19 cellular contexts compared by ENCODE assay signal in the genomic region with DNA sequence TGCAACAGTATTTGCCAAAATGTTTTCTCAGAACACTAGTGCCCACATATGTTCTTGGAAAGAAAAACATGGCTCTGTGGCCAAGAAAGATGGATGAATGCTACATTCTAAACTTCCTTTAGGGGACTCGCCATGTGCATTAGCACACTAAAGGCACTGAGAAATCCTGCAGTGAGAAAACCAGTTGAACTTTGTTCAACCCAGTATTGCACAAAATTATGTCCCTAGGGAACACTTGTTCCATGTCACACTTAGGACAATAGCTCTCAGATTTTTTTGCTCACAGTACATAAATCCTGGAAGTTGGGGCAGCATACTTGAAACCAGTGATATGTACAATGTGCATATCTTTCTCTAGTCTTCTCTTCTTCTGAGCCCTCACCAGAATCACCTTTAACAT.
A peak's percentile ranks its signal among the peaks of the same experiment; 100 is the strongest.
DNase-seq lines count a peak whose midpoint lies in the region; ATAC-seq, FAIRE-seq and TF ChIP-seq lines count a peak whose summit lies in the region.
"Had no signal": no experiment of that assay in that cellular context is flagged by ENCODE, and none has a peak within 500 bp of the region (broad histone marks: within the 10 kb centered on the region; RNA-seq: fewer than 3 reads in every experiment).

No MANE protein-coding gene starts in this region.

- H3K4me3 ChIP-seq in GM23338: no peak overlapping the region
- H3K4me3 ChIP-seq in H7 (ENCODE audit: insufficient read depth, low read depth, low read length): no peak overlapping the region

- intact Hi-C loops in Calu3 (cut with micrococcal nuclease; ENCODE audit: unreplicated experiment): no loop called here

- H3K4me3 Mint-ChIP-seq in activated T-cell treated with anti-CD3 and anti-CD28 coated beads, Interleukin-2, amount 50 U/mL, for 72 hours: peak overlapping the region in 1 of 2 donors; percentile 36
- H3K4me3 Mint-ChIP-seq in GM23338: no peak overlapping the region
- H3K4me3 Mint-ChIP-seq in Calu3 (ENCODE audit: low read depth, unreplicated experiment): no peak overlapping the region
- H3K4me3 Mint-ChIP-seq: CD4-positive, alpha-beta memory T cell had no signal

- no peaks in the 10 kb centered on the region for H3F3A ChIP-seq in GM23338 (replicated peaks; ENCODE audit: low read depth)

- no peak for TF ChIP-seq CTCF in GM23338 (conservative IDR thresholded peaks at IDR 0.05; ENCODE audit: low read depth in 2 of 2)
- TF ChIP-seq CTCF in Calu3 (IDR thresholded peaks at IDR 0.05; ENCODE audit: unreplicated experiment): no peak

- no peak overlapping the region for H3K27ac ChIP-seq in GM23338 (ENCODE audit: low read depth)
- H3K27ac ChIP-seq in substantia nigra (ENCODE audit: low read depth, low read length, poor library complexity, severe bottlenecking): no peak overlapping the region

- H3K9me3 Mint-ChIP-seq in activated T-cell treated with anti-CD3 and anti-CD28 coated beads, Interleukin-2, amount 50 U/mL, for 72 hours: no peaks in the 10 kb centered on the region
- H3K9me3 Mint-ChIP-seq in GM23338 (no peaks in the 10 kb centered on the region; the same call in 2 of the 3 replicates), Calu3 (ENCODE audit: low read depth, unreplicated experiment) (no peaks in the 10 kb centered on the region)

- FAIRE-seq in GM12891 (lab: Jason Lieb, UNC): no peak
- FAIRE-seq: G401.6 had no signal

- H3K36me3 ChIP-seq in GM23338 (ENCODE audit: insufficient read depth) (no peaks in the 10 kb centered on the region), H7 (replicated peaks; ENCODE audit: control insufficient read depth, insufficient read depth, low read length) (no peaks in the 10 kb centered on the region)

- DNase-seq in activated T-cell treated with anti-CD3 and anti-CD28 coated beads, Interleukin-2, amount 50 U/mL, for 72 hours: no peak
- DNase-seq in activated T-cell treated with anti-CD3 and anti-CD28 coated beads for 4 hours (no peak), GM23338 (ENCODE audit: low spot score) (no peak), substantia nigra (lab: John Stamatoyannopoulos, UW) (no peak), H7 (no peak), Calu3 (no peak), GM12891 (ENCODE audit: insufficient read length, low spot score) (no peak)
- DNase-seq: 8988T; CD4-positive, alpha-beta memory T cell; DND-41; KG1; NCI-H146; NCI-H2081; NCI-H510A treated with DMSO at 0.1 percent for 48 hours; NCI-H82; T-helper 9 cell had no signal

- H3K27ac Mint-ChIP-seq in activated T-cell treated with anti-CD3 and anti-CD28 coated beads, Interleukin-2, amount 50 U/mL, for 72 hours: no peak overlapping the region
- H3K27ac Mint-ChIP-seq in GM23338 (no peak overlapping the region), Calu3 (ENCODE audit: unreplicated experiment) (no peak overlapping the region)
- H3K27ac Mint-ChIP-seq: CD4-positive, alpha-beta memory T cell had no signal

- H3K4me1 Mint-ChIP-seq in activated T-cell treated with anti-CD3 and anti-CD28 coated beads, Interleukin-2, amount 50 U/mL, for 72 hours (ENCODE audit: low read depth): peaks cover 10% of the 10 kb centered on the region
- peaks cover 3% of the 10 kb centered on the region for H3K4me1 Mint-ChIP-seq in GM23338
- H3K4me1 Mint-ChIP-seq in Calu3 (ENCODE audit: low read depth, unreplicated experiment): peaks cover 7% of the 10 kb centered on the region
- H3K4me1 Mint-ChIP-seq: CD4-positive, alpha-beta memory T cell had no signal

- CTCF ChIA-PET in Calu3 (lab: Charles Lee): interaction anchor here (1.7 kb wide), 1 partner anchor 10 kb away, joined by 4 read pairs; no protein-coding TSS in a partner anchor

- peaks cover 46% of the 10 kb centered on the region for H3K27me3 Mint-ChIP-seq in activated T-cell treated with anti-CD3 and anti-CD28 coated beads, Interleukin-2, amount 50 U/mL, for 72 hours (ENCODE audit: low read depth)
- H3K27me3 Mint-ChIP-seq in GM23338 (ENCODE audit: insufficient read depth, low read depth, poor library complexity) (peaks cover 3% of the 10 kb centered on the region), Calu3 (ENCODE audit: unreplicated experiment) (no peaks in the 10 kb centered on the region)

- no peak for TF ChIP-seq POLR2A in GM12891 (IDR thresholded peaks at IDR 0.05; ENCODE audit: low read depth, low read length)

- H4K20me1 ChIP-seq in GM23338 (replicated peaks; ENCODE audit: insufficient read depth): no peaks in the 10 kb centered on the region

- H3K9me2 ChIP-seq in GM23338 (ENCODE audit: insufficient read depth): no peaks in the 10 kb centered on the region

- peak; percentile 23 to 37 for ATAC-seq in activated T-cell treated with anti-CD3 and anti-CD28 coated beads, Interleukin-2, amount 50 U/mL, for 72 hours (replicated peaks in 1 of 2)
- ATAC-seq in GM23338 (no peak), HG03469 (IDR thresholded peaks at IDR 0.05; ENCODE audit: unreplicated experiment) (peak; percentile 19)
- ATAC-seq: HCT116 had no signal

- H3K27me3 ChIP-seq in GM23338 (ENCODE audit: insufficient read depth): no peaks in the 10 kb centered on the region
- H3K27me3 ChIP-seq in H7 (ENCODE audit: control insufficient read depth, insufficient read depth, low read length): no peaks in the 10 kb centered on the region

- H3K4me2 ChIP-seq in GM23338: no peak overlapping the region

- H3K79me2 ChIP-seq in GM23338 (replicated peaks; ENCODE audit: insufficient read depth): no peaks in the 10 kb centered on the region

- no TSS peak for BruUV-seq in Calu3 (replicated peaks; lab: Mats Ljungman, UMichigan)

- 0 out of 2 replicates have a peak overlapping the region, but pooled peaks have one; percentile 59 for H2AFZ ChIP-seq in GM23338

- H3K36me3 Mint-ChIP-seq in activated T-cell treated with anti-CD3 and anti-CD28 coated beads, Interleukin-2, amount 50 U/mL, for 72 hours (ENCODE audit: insufficient read depth in 2 of 2): no peaks in the 10 kb centered on the region
- H3K36me3 Mint-ChIP-seq in GM23338 (ENCODE audit: low read depth): peaks cover 3% of the 10 kb centered on the region; the same call in 1 of the 3 replicates
- H3K36me3 Mint-ChIP-seq in Calu3 (ENCODE audit: insufficient read depth, unreplicated experiment): no peaks in the 10 kb centered on the region
- H3K36me3 Mint-ChIP-seq: CD4-positive, alpha-beta memory T cell had no signal

- H3K4me1 ChIP-seq in GM23338 (ENCODE audit: insufficient read depth): peaks cover 2% of the 10 kb centered on the region; the same call in 1 of the 2 replicates

TF ChIP-seq in GM23338, 12 proteins besides CTCF, POLR2A, EP300 and RAD21 (continues in another document):
- TF ChIP-seq ZNF331 (CRISPR knock-in tag; IDR thresholded peaks at IDR 0.05; ENCODE audit: low read depth) (no peak), NANOG (IDR thresholded peaks at IDR 0.05; ENCODE audit: borderline replicate concordance) (no peak)
- TF ChIP-seq, protein P1, sequence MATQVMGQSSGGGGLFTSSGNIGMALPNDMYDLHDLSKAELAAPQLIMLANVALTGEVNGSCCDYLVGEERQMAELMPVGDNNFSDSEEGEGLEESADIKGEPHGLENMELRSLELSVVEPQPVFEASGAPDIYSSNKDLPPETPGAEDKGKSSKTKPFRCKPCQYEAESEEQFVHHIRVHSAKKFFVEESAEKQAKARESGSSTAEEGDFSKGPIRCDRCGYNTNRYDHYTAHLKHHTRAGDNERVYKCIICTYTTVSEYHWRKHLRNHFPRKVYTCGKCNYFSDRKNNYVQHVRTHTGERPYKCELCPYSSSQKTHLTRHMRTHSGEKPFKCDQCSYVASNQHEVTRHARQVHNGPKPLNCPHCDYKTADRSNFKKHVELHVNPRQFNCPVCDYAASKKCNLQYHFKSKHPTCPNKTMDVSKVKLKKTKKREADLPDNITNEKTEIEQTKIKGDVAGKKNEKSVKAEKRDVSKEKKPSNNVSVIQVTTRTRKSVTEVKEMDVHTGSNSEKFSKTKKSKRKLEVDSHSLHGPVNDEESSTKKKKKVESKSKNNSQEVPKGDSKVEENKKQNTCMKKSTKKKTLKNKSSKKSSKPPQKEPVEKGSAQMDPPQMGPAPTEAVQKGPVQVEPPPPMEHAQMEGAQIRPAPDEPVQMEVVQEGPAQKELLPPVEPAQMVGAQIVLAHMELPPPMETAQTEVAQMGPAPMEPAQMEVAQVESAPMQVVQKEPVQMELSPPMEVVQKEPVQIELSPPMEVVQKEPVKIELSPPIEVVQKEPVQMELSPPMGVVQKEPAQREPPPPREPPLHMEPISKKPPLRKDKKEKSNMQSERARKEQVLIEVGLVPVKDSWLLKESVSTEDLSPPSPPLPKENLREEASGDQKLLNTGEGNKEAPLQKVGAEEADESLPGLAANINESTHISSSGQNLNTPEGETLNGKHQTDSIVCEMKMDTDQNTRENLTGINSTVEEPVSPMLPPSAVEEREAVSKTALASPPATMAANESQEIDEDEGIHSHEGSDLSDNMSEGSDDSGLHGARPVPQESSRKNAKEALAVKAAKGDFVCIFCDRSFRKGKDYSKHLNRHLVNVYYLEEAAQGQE (IDR thresholded peaks at IDR 0.05; ENCODE audit: unreplicated experiment): no peak

TF ChIP-seq in GM12891, 5 proteins besides CTCF, POLR2A, EP300 and RAD21:
- TF ChIP-seq POU2F2 (IDR thresholded peaks at IDR 0.05; ENCODE audit: low read depth, low read length): no peak
- no peak for TF ChIP-seq POLR2AphosphoS5 (IDR thresholded peaks at IDR 0.05; ENCODE audit: low read depth, low read length)
- no peak for TF ChIP-seq SPI1 (IDR thresholded peaks at IDR 0.05; ENCODE audit: low read depth, low read length)
- no peak for TF ChIP-seq TAF1 (IDR thresholded peaks at IDR 0.05; ENCODE audit: low read depth, low read length)
- TF ChIP-seq PAX5 (IDR thresholded peaks at IDR 0.05; ENCODE audit: insufficient read depth, low read length, severe bottlenecking): no peak
TF ChIP-seq in GM12891: peak in this region for 0.
